ENCODE assay signal across 1 cellular context in genomic region chr10:87213806-87214205, GRCh38. TPM values are rescaled to one million over a fixed set of nuclear protein-coding genes. Genes with fewer than 3 reads are reported as not detected.
"Had no signal": no experiment of that assay in that cellular context is flagged by ENCODE, and none has a peak within 500 bp of the region (broad histone marks: within the 10 kb centered on the region; RNA-seq: fewer than 3 reads in every experiment).

No MANE protein-coding gene starts in this region.

RNA-seq across cellular contexts. Expression of gene NUTM2A, which starts 11.4 kb away (rescaled TPM):
- total RNA-seq: activated CD4-positive, alpha-beta T cell treated with anti-CD3 and anti-CD28 coated beads, Interleukin-2, amount 10 ng/mL, durations not matched to agents 24 days and 14 days had no signal
